In genomic region chr14:23321572-23322547, GRCh38 we compare ENCODE assay signal across 8 cellular contexts. TPM values are rescaled to one million over a fixed set of nuclear protein-coding genes. Genes with fewer than 3 reads are reported as not detected.
A peak's percentile ranks its signal among the peaks of the same experiment; 100 is the strongest.
DNase-seq lines count a peak whose midpoint lies in the region; ATAC-seq and TF ChIP-seq lines count a peak whose summit lies in the region.

No MANE protein-coding gene starts in this region.

- H3K4me2 ChIP-seq in PC-9 (peak overlapping the region; percentile 90), trophoblast cell (ENCODE audit: low read length) (peak overlapping the region; percentile 73)

- peak overlapping the region; percentile 98 for H2AK5ac ChIP-seq in trophoblast cell (ENCODE audit: low read length)

- POLR2A ChIA-PET in PC-9 (lab: Charles Lee; ENCODE audit: unreplicated experiment) = interaction anchor here (0.6 to 0.7 kb wide), 4 partner anchors 14 to 156 kb away, joined by 3 to 12 read pairs (median 8); no protein-coding TSS in a partner anchor

- H3K79me1 ChIP-seq in trophoblast cell (ENCODE audit: low read length) = peaks cover 17% of the 10 kb centered on the region

- peak overlapping the region; percentile 99 for H3K14ac ChIP-seq in trophoblast cell (ENCODE audit: low read length)

- H3K27me3 ChIP-seq in PC-9 (ENCODE audit: insufficient read depth, low read depth) (no peaks in the 10 kb centered on the region), trophoblast cell (ENCODE audit: insufficient read depth, low read length) (no peaks in the 10 kb centered on the region)

- peak overlapping the region; percentile 100 for H4K12ac ChIP-seq in trophoblast cell (ENCODE audit: low read depth, low read length)

- H2AFZ ChIP-seq in PC-9 (no peak overlapping the region), trophoblast cell (ENCODE audit: insufficient read depth, low read length, poor library complexity) (peak overlapping the region; percentile 96)

- H3K4me3 ChIP-seq in PC-9 (peak overlapping the region; percentile 98), trophoblast cell (ENCODE audit: low read depth, low read length) (peak overlapping the region; percentile 80)

- peak overlapping the region; percentile 100 for H3K4ac ChIP-seq in trophoblast cell (ENCODE audit: low read depth, low read length)

- H4K91ac ChIP-seq in trophoblast cell (ENCODE audit: low read depth, low read length) = peak overlapping the region; percentile 100

- H2BK5ac ChIP-seq in trophoblast cell (ENCODE audit: low read depth, low read length, poor library complexity) = peak overlapping the region; percentile 99

- H3K4me1 ChIP-seq in PC-9 (replicated peaks; ENCODE audit: insufficient read depth) (peaks cover 15% of the 10 kb centered on the region), trophoblast cell (ENCODE audit: control insufficient read depth in 1 of 2, insufficient read depth in 2 of 2, low read length in 2 of 2) (peaks cover 8 to 10% of the 10 kb centered on the region in 2 experiments)

- intact Hi-C loops in PC-9 (cut with micrococcal nuclease; ENCODE audit: unreplicated experiment) = loop anchor here (5.0 kb wide), 1 partner anchor 145 kb away; the partner anchor contains the start of gene NGDN
- intact Hi-C loops in Right ventricle myocardium inferior (cut with DNase I) = loop anchor here (1.0 to 5.0 kb wide), 3 partner anchors 21 to 235 kb away; partner anchors contain the start of genes NGDN and THTPA

- H3K9me3 ChIP-seq in PC-9 (ENCODE audit: insufficient read depth, low read depth) = no peaks in the 10 kb centered on the region
- no peaks in the 10 kb centered on the region for H3K9me3 ChIP-seq in trophoblast cell (ENCODE audit: insufficient read depth, low read depth, low read length)

- H2BK12ac ChIP-seq in trophoblast cell (ENCODE audit: low read length) = no peak overlapping the region

- peak overlapping the region; percentile 90 for H2BK120ac ChIP-seq in trophoblast cell (ENCODE audit: insufficient read depth, low read length, poor library complexity)

- peak overlapping the region; percentile 98 for H3K9ac ChIP-seq in trophoblast cell (ENCODE audit: low read length)

- ATAC-seq in HG03039 (IDR thresholded peaks at IDR 0.05; ENCODE audit: unreplicated experiment) (peak; percentile 17), Right ventricle myocardium inferior (peak; percentile 8)

- BruUV-seq in PC-9 (replicated peaks; lab: Mats Ljungman, UMichigan) = no TSS peak

- H4K8ac ChIP-seq in trophoblast cell (ENCODE audit: low read depth, low read length) = peak overlapping the region; percentile 99

- H3K36me3 ChIP-seq in PC-9 (ENCODE audit: low read depth) = peaks cover 20% of the 10 kb centered on the region; the same call in 1 of the 2 replicates
- peaks cover 30 to 32% of the 10 kb centered on the region in 2 experiments for H3K36me3 ChIP-seq in trophoblast cell (ENCODE audit: control insufficient read depth in 1 of 2, insufficient read depth in 2 of 2, low read length in 2 of 2)

- H3K79me2 ChIP-seq in PC-9 (ENCODE audit: low read depth) (peaks cover 24% of the 10 kb centered on the region), trophoblast cell (ENCODE audit: control insufficient read depth, insufficient read depth, low read length, poor library complexity) (peaks cover 9% of the 10 kb centered on the region)

- WGBS in trophoblast cell (ENCODE audit: extremely low coverage, insufficient coverage, insufficient read length) = no CpG with 5 or more reads among the region's 64 CpGs

- H4K20me1 ChIP-seq in PC-9 (ENCODE audit: insufficient read depth) = no peaks in the 10 kb centered on the region

- H3K18ac ChIP-seq in trophoblast cell (ENCODE audit: low read length) = peak overlapping the region; percentile 99

- no peak overlapping the region for H3K23ac ChIP-seq in trophoblast cell (ENCODE audit: low read length)

- TF ChIP-seq CTCF in PC-9 (conservative IDR thresholded peaks at IDR 0.05) = no peak

- peaks cover 16% of the 10 kb centered on the region; the same call in 1 of the 2 replicates for H3F3A ChIP-seq in PC-9 (ENCODE audit: insufficient read depth, low read depth)

- peak; percentile 13 to 36 for DNase-seq in NCI-H2081 (lab: John Stamatoyannopoulos, UW)
- no peak for DNase-seq in NCI-H2081 treated with DMSO at 0.1 percent for 48 hours (lab: John Stamatoyannopoulos, UW)
- DNase-seq in PC-9 = peak in 1 of 2 experiments; percentile 36
- peak; percentile 73 for DNase-seq in activated naive CD4-positive, alpha-beta T cell treated with Interleukin-2 at 50 U/mL for 16 hours
- DNase-seq in Right ventricle myocardium inferior (ENCODE audit: missing footprints) = peak; percentile 80
- peak; percentile 7 to 43 for DNase-seq in trophoblast cell
- no peak for DNase-seq in HPDE6-E6E7 (ENCODE audit: extremely low spot score)

- CTCF ChIA-PET in PC-9 (lab: Charles Lee) = interaction anchor here (0.5 to 0.8 kb wide), 7 partner anchors 21 to 428 kb away, joined by 3 to 7 read pairs (median 4); no protein-coding TSS in a partner anchor

- no peaks in the 10 kb centered on the region for H3K9me2 ChIP-seq in PC-9 (ENCODE audit: insufficient read depth)

- peak overlapping the region; percentile 55; the same call in 1 of the 2 replicates for H3K27ac ChIP-seq in PC-9
- peak overlapping the region; percentile 88 for H3K27ac ChIP-seq in trophoblast cell (ENCODE audit: low read depth, low read length)

RNA-seq across cellular contexts. Expression of gene PABPN1, which starts 0.6 kb away (rescaled TPM):
- total RNA-seq in PC-9 (2021) (107 and 142 TPM in 2 replicates), Right ventricle myocardium inferior (73.7 TPM)
- polyA plus RNA-seq in trophoblast cell (2013) = 159 and 161 TPM in 2 replicates

RNA-seq across cellular contexts. Expression of gene BCL2L2, which starts 15.2 kb away (rescaled TPM):
- total RNA-seq in PC-9 (2021) (20.3 and 25.7 TPM in 2 replicates), Right ventricle myocardium inferior (35.4 TPM)
- 11.3 and 11.5 TPM in 2 replicates for polyA plus RNA-seq in trophoblast cell (2013)

RNA-seq across cellular contexts. Expression of gene PPP1R3E, which starts 19.2 kb away (rescaled TPM):
- total RNA-seq in PC-9 (2021) (8.1 and 9.5 TPM in 2 replicates), Right ventricle myocardium inferior (7.9 TPM)
- polyA plus RNA-seq in trophoblast cell (2013) = 3.7 and 3.8 TPM in 2 replicates

RNA-seq across cellular contexts. Expression of gene SLC22A17, which starts 30.8 kb away (rescaled TPM):
- total RNA-seq in PC-9 (2021) (not detected in 2 replicates), Right ventricle myocardium inferior (10.1 TPM)
- 32.8 and 34.6 TPM in 2 replicates for polyA plus RNA-seq in trophoblast cell (2013)

RNA-seq across cellular contexts. Expression of gene HOMEZ, which starts 35.9 kb away (rescaled TPM):
- 14.0 TPM in 2 replicates for total RNA-seq in PC-9 (2021)
- 8.0 TPM for total RNA-seq in Right ventricle myocardium inferior
- polyA plus RNA-seq in trophoblast cell (2013) = 15.2 and 16.7 TPM in 2 replicates

Comparison
In these comparisons a context has a peak if more than half of its experiments do, and no peak if none do; other contexts are left out.
1. DNase-seq: peak in NCI-H2081 (2 of 2), activated naive CD4-positive, alpha-beta T cell treated with Interleukin-2 at 50 U/mL for 16 hours (single experiment), Right ventricle myocardium inferior (single experiment) and trophoblast cell (2 of 2); none in NCI-H2081 treated with DMSO at 0.1 percent for 48 hours (single experiment) and HPDE6-E6E7 (single experiment).